In genomic region chr11:73376168-73376802, GRCh38 we compare ENCODE assay signal across 1 cellular context.
A peak's percentile ranks its signal among the peaks of the same experiment; 100 is the strongest.
TF ChIP-seq lines count a peak whose summit lies in the region.

Gene RELT, plus strand, starts transcription at chr11:73376399. Its CDS starts 12,738 bp downstream, at chr11:73389137.

TF ChIP-seq in HepG2, 621 proteins besides CTCF, POLR2A, EP300 and RAD21 (continued from another document and continues in another):
- TF ChIP-seq HMGXB4 (CRISPR knock-in tag; IDR thresholded peaks at IDR 0.05; ENCODE audit: borderline replicate concordance in 1 of 2, low read depth in 1 of 2) = peak; percentile 64 to 73; a peak in 3 of 4 replicates
- no peak for TF ChIP-seq ZNF605 (CRISPR knock-in tag; IDR thresholded peaks at IDR 0.05)
- TF ChIP-seq ZNF687 (CRISPR knock-in tag; IDR thresholded peaks at IDR 0.05) = peak; percentile 56
- no peak for TF ChIP-seq KDM5B (CRISPR knock-in tag; IDR thresholded peaks at IDR 0.05; ENCODE audit: borderline replicate concordance)
- no peak for TF ChIP-seq RFX3 (CRISPR knock-in tag; IDR thresholded peaks at IDR 0.05)
- no peak for TF ChIP-seq IRF1 (CRISPR knock-in tag; IDR thresholded peaks at IDR 0.05; ENCODE audit: low read depth)
- no peak for TF ChIP-seq ZNF274 (CRISPR knock-in tag; IDR thresholded peaks at IDR 0.05)
- no peak for TF ChIP-seq KLF6 (CRISPR knock-in tag; IDR thresholded peaks at IDR 0.05)
- TF ChIP-seq XBP1 (CRISPR knock-in tag; IDR thresholded peaks at IDR 0.05) = no peak
- TF ChIP-seq ZNF44 (CRISPR knock-in tag; IDR thresholded peaks at IDR 0.05) = no peak
- no peak for TF ChIP-seq FOSL1 (CRISPR knock-in tag; IDR thresholded peaks at IDR 0.05; ENCODE audit: borderline replicate concordance)
- no peak for TF ChIP-seq ARNT (IDR thresholded peaks at IDR 0.05)
- TF ChIP-seq SP4 (CRISPR knock-in tag; IDR thresholded peaks at IDR 0.05) = peak; percentile 87
- no peak for TF ChIP-seq ZBTB44 (CRISPR knock-in tag; IDR thresholded peaks at IDR 0.05)
- no peak for TF ChIP-seq SMYD3 (CRISPR knock-in tag; IDR thresholded peaks at IDR 0.05)
- 0 out of 2 replicates have a peak, but pooled peaks have one; percentile 15 for TF ChIP-seq ARID3A (IDR thresholded peaks at IDR 0.05; ENCODE audit: low read depth, low read length)
- TF ChIP-seq ZFP1 (CRISPR knock-in tag; IDR thresholded peaks at IDR 0.05) = no peak
- no peak; the same call in 1 of the 2 replicates for TF ChIP-seq ZNF776 (CRISPR knock-in tag; IDR thresholded peaks at IDR 0.05)
- no peak for TF ChIP-seq NR2F6 (IDR thresholded peaks at IDR 0.05)
- TF ChIP-seq NR2F6 (CRISPR knock-in tag; IDR thresholded peaks at IDR 0.05) = no peak
- peak; percentile 87; the same call in 1 of the 2 replicates for TF ChIP-seq CREB1 (IDR thresholded peaks at IDR 0.05)
- no peak for TF ChIP-seq CREB1 (CRISPR knock-in tag; IDR thresholded peaks at IDR 0.05)
- TF ChIP-seq SNAPC4 (CRISPR knock-in tag; IDR thresholded peaks at IDR 0.05) = no peak
- TF ChIP-seq ZNF569 (CRISPR knock-in tag; IDR thresholded peaks at IDR 0.05; ENCODE audit: borderline replicate concordance) = no peak
- no peak for TF ChIP-seq SKI (IDR thresholded peaks at IDR 0.05; ENCODE audit: partially characterized antibody)
- no peak for TF ChIP-seq KLF9 (CRISPR knock-in tag; IDR thresholded peaks at IDR 0.05; ENCODE audit: low read depth)
- TF ChIP-seq ZNF552 (CRISPR knock-in tag; IDR thresholded peaks at IDR 0.05; ENCODE audit: borderline replicate concordance) = no peak
- TF ChIP-seq MLLT10 (CRISPR knock-in tag; IDR thresholded peaks at IDR 0.05) = no peak
- no peak for TF ChIP-seq SIX1 (CRISPR knock-in tag; IDR thresholded peaks at IDR 0.05; ENCODE audit: borderline replicate concordance)
- no peak for TF ChIP-seq ZNF484 (CRISPR knock-in tag; IDR thresholded peaks at IDR 0.05; ENCODE audit: borderline replicate concordance, low read depth)
- no peak for TF ChIP-seq ZFP82 (CRISPR knock-in tag; IDR thresholded peaks at IDR 0.05; ENCODE audit: borderline replicate concordance)
- peak; percentile 66 for TF ChIP-seq TFDP1 (CRISPR knock-in tag; IDR thresholded peaks at IDR 0.05; ENCODE audit: borderline replicate concordance)
- TF ChIP-seq BATF2 (CRISPR knock-in tag; IDR thresholded peaks at IDR 0.05) = no peak
- TF ChIP-seq CSRNP1 (CRISPR knock-in tag; IDR thresholded peaks at IDR 0.05) = no peak
- no peak for TF ChIP-seq TBX3 (IDR thresholded peaks at IDR 0.05; ENCODE audit: borderline replicate concordance)
- TF ChIP-seq ZNF326 (CRISPR knock-in tag; IDR thresholded peaks at IDR 0.05; ENCODE audit: borderline replicate concordance) = no peak
- TF ChIP-seq ZNF333 (CRISPR knock-in tag; IDR thresholded peaks at IDR 0.05; ENCODE audit: borderline replicate concordance) = no peak
- no peak for TF ChIP-seq NFKB2 (CRISPR knock-in tag; IDR thresholded peaks at IDR 0.05; ENCODE audit: borderline replicate concordance)
- 0 out of 2 replicates have a peak, but pooled peaks have one; percentile 22 for TF ChIP-seq KAT7 (CRISPR knock-in tag; IDR thresholded peaks at IDR 0.05; ENCODE audit: borderline replicate concordance)
- TF ChIP-seq ZNF567 (CRISPR knock-in tag; IDR thresholded peaks at IDR 0.05; ENCODE audit: borderline replicate concordance) = no peak; the same call in 1 of the 2 replicates
- no peak for TF ChIP-seq HIVEP1 (CRISPR knock-in tag; IDR thresholded peaks at IDR 0.05)
